Comparison of ENCODE assay signal across 12 cellular contexts in genomic region chr11:75312346-75312745, GRCh38. TPM values are rescaled to one million over a fixed set of nuclear protein-coding genes. Genes with fewer than 3 reads are reported as not detected.
DNase-seq lines count a peak whose midpoint lies in the region; ATAC-seq and TF ChIP-seq lines count a peak whose summit lies in the region.
"Had no signal": no experiment of that assay in that cellular context is flagged by ENCODE, and none has a peak within 500 bp of the region (broad histone marks: within the 10 kb centered on the region; RNA-seq: fewer than 3 reads in every experiment).

No MANE protein-coding gene starts in this region.

- no peak for DNase-seq in Panc1 (ENCODE audit: low read depth, low spot score)
- DNase-seq in chondrocyte (ENCODE audit: low spot score), result no peak
- no peak for DNase-seq in mesendoderm
- no peak for DNase-seq in COLO668 (lab: John Stamatoyannopoulos, UW; ENCODE audit: unreplicated experiment)
- no peak for DNase-seq in activated CD4-positive, alpha-beta T cell treated with anti-CD3 and anti-CD28 coated beads for 36 hours
- DNase-seq in A172 (ENCODE audit: low spot score), result no peak
- no peak for DNase-seq in MCF 10A (ENCODE audit: unreplicated experiment)
- DNase-seq: activated CD8-positive, alpha-beta memory T cell treated with anti-CD3 and anti-CD28 coated beads, Interleukin-2, amount 50 U/mL, for 4 hours; CD8-positive, alpha-beta T cell; NCI-H1048; NCI-H446 had no signal

- H3K4me3 ChIP-seq in Panc1 (ENCODE audit: low read depth in 2 of 2, low read length in 2 of 2) (no peak overlapping the region), mesendoderm (ENCODE audit: low read length) (no peak overlapping the region), stomach smooth muscle (ENCODE audit: low read length in 2 of 2) (peak overlapping the region in 1 of 2 donors; percentile 70)

- BruUV-seq in Panc1 (replicated peaks; lab: Mats Ljungman, UMichigan) (no TSS peak), MCF 10A (replicated peaks; lab: Mats Ljungman, UMichigan) (no TSS peak)

- POLR2A ChIA-PET in Panc1 (lab: Charles Lee) (no interaction called here), MCF 10A (lab: Yijun Ruan, JAX) (no interaction called here)
- POLR2A ChIA-PET in activated CD4-positive, alpha-beta T cell treated with anti-CD3 and anti-CD28 coated beads for 36 hours (lab: Charles Lee), result no interaction called here

- H2AK5ac ChIP-seq in mesendoderm (ENCODE audit: low read length), result no peak overlapping the region

- peak overlapping the region; percentile 79 for H3K27ac Mint-ChIP-seq in chondrocyte (ENCODE audit: unreplicated experiment)
- no peak overlapping the region for H3K27ac Mint-ChIP-seq in activated CD4-positive, alpha-beta T cell treated with anti-CD3 and anti-CD28 coated beads for 36 hours
- no peak overlapping the region for H3K27ac Mint-ChIP-seq in MCF 10A (ENCODE audit: low read depth, unreplicated experiment)
- H3K27ac Mint-ChIP-seq: CD8-positive, alpha-beta T cell had no signal

- H3K4ac ChIP-seq in mesendoderm (ENCODE audit: low read depth, low read length), result no peak overlapping the region

- H3K36me3 ChIP-seq in Panc1 (ENCODE audit: control insufficient read depth, insufficient read depth, low read length) (no peaks in the 10 kb centered on the region), mesendoderm (ENCODE audit: control insufficient read depth, insufficient read depth, low read length) (no peaks in the 10 kb centered on the region), stomach smooth muscle (ENCODE audit: control insufficient read depth in 2 of 2, insufficient read depth in 2 of 2, low read length in 2 of 2) (peaks cover 0 to 5% of the 10 kb centered on the region in 2 donors)

- H3K79me1 ChIP-seq in mesendoderm (ENCODE audit: low read length), result peaks cover 20% of the 10 kb centered on the region

- H3K18ac ChIP-seq in mesendoderm (ENCODE audit: low read length), result no peak overlapping the region

- H3K9me3 Mint-ChIP-seq in chondrocyte (ENCODE audit: low read depth) (peaks cover 3% of the 10 kb centered on the region), MCF 10A (ENCODE audit: unreplicated experiment) (no peaks in the 10 kb centered on the region)
- no peaks in the 10 kb centered on the region for H3K9me3 Mint-ChIP-seq in activated CD4-positive, alpha-beta T cell treated with anti-CD3 and anti-CD28 coated beads for 36 hours (ENCODE audit: low read depth)
- H3K9me3 Mint-ChIP-seq: CD8-positive, alpha-beta T cell had no signal

- H2BK15ac ChIP-seq in mesendoderm (replicated peaks; ENCODE audit: low read depth), result no peak overlapping the region

- no peak overlapping the region for H2BK5ac ChIP-seq in mesendoderm (ENCODE audit: low read length)

- H2BK120ac ChIP-seq in mesendoderm (ENCODE audit: low read depth, low read length), result no peak overlapping the region

- H3K4me2 ChIP-seq in mesendoderm (ENCODE audit: low read length), result no peak overlapping the region

- peaks cover 11% of the 10 kb centered on the region for H3K79me2 ChIP-seq in mesendoderm (ENCODE audit: control insufficient read depth, insufficient read depth, low read length)

- no peak overlapping the region for H3K4me3 Mint-ChIP-seq in chondrocyte (ENCODE audit: unreplicated experiment)
- no peak overlapping the region for H3K4me3 Mint-ChIP-seq in activated CD4-positive, alpha-beta T cell treated with anti-CD3 and anti-CD28 coated beads for 36 hours
- no peak overlapping the region for H3K4me3 Mint-ChIP-seq in MCF 10A (ENCODE audit: unreplicated experiment)
- H3K4me3 Mint-ChIP-seq: CD8-positive, alpha-beta T cell had no signal

- in situ Hi-C loops in Panc1 (cut with HindIII; ENCODE audit: low pct_unique_long_range_greater_than_20kb, low sequenced_read_pairs), result no loop called here

- no peak overlapping the region for H4K5ac ChIP-seq in mesendoderm (ENCODE audit: low read length)

- peaks cover 61% of the 10 kb centered on the region for H3K4me1 ChIP-seq in Panc1 (ENCODE audit: control insufficient read depth, insufficient read depth, low read length)
- peaks cover 4% of the 10 kb centered on the region for H3K4me1 ChIP-seq in mesendoderm (ENCODE audit: control insufficient read depth, low read depth, low read length)
- peaks cover 71% of the 10 kb centered on the region for H3K4me1 ChIP-seq in stomach smooth muscle (ENCODE audit: control insufficient read depth, insufficient read depth, low read length)

- ATAC-seq in Panc1, result peak; percentile 5; the same call in 1 of the 2 replicates
- no peak for ATAC-seq in activated CD4-positive, alpha-beta T cell treated with anti-CD3 and anti-CD28 coated beads for 36 hours
- ATAC-seq: CD8-positive, alpha-beta T cell had no signal

- no peak overlapping the region for H4K8ac ChIP-seq in mesendoderm (ENCODE audit: low read depth, low read length)

- TF ChIP-seq CTCF in Panc1 (IDR thresholded peaks at IDR 0.05) (no peak), chondrocyte (IDR thresholded peaks at IDR 0.05) (no peak), MCF 10A (IDR thresholded peaks at IDR 0.05; ENCODE audit: unreplicated experiment) (no peak)

- H3K27me3 ChIP-seq in Panc1 (ENCODE audit: control insufficient read depth, insufficient read depth, low read length) (no peaks in the 10 kb centered on the region), mesendoderm (ENCODE audit: insufficient read depth, low read length, poor library complexity) (no peaks in the 10 kb centered on the region), stomach smooth muscle (ENCODE audit: control insufficient read depth in 1 of 2, insufficient read depth in 2 of 2, low read length in 2 of 2) (no peaks in the 10 kb centered on the region)

- peak overlapping the region; percentile 1 for H3K56ac ChIP-seq in mesendoderm (ENCODE audit: low read length)

- no peak overlapping the region for H3K23ac ChIP-seq in mesendoderm (ENCODE audit: low read length)

- H3K4me1 Mint-ChIP-seq in chondrocyte (ENCODE audit: low read depth) (peaks cover 27% of the 10 kb centered on the region), MCF 10A (ENCODE audit: insufficient read depth, unreplicated experiment) (no peaks in the 10 kb centered on the region)
- peaks cover 7% of the 10 kb centered on the region for H3K4me1 Mint-ChIP-seq in activated CD4-positive, alpha-beta T cell treated with anti-CD3 and anti-CD28 coated beads for 36 hours

- H3K36me3 Mint-ChIP-seq in chondrocyte (ENCODE audit: low read depth) (no peaks in the 10 kb centered on the region), MCF 10A (ENCODE audit: insufficient read depth, unreplicated experiment) (no peaks in the 10 kb centered on the region)
- H3K36me3 Mint-ChIP-seq in activated CD4-positive, alpha-beta T cell treated with anti-CD3 and anti-CD28 coated beads for 36 hours (ENCODE audit: low read depth), result peaks cover 1% of the 10 kb centered on the region

- H3K9ac ChIP-seq in mesendoderm (ENCODE audit: low read length) (peak overlapping the region; percentile 21), stomach smooth muscle (ENCODE audit: low read length in 2 of 2) (peak overlapping the region; percentile 48 to 64)

- WGBS in mesendoderm (ENCODE audit: extremely low coverage, insufficient coverage, low lambda C conversion rate), result no CpG with 5 or more reads among the region's 2 CpGs

- CTCF ChIA-PET in Panc1 (lab: Charles Lee) (interaction anchor here (0.6 kb wide), 1 partner anchor 77 kb away, joined by 3 read pairs; no protein-coding TSS in a partner anchor), MCF 10A (lab: Yijun Ruan, JAX) (no interaction called here)
- CTCF ChIA-PET in activated CD4-positive, alpha-beta T cell treated with anti-CD3 and anti-CD28 coated beads for 36 hours (lab: Charles Lee), result no interaction called here

- intact Hi-C loops in Panc1 (cut with micrococcal nuclease; ENCODE audit: unreplicated experiment), result no loop called here
- intact Hi-C loops in activated CD4-positive, alpha-beta T cell treated with anti-CD3 and anti-CD28 coated beads for 36 hours (cut with DNase I, micrococcal nuclease), result no loop called here
- intact Hi-C loops in MCF 10A (cut with micrococcal nuclease), result no loop called here

- H3K9me3 ChIP-seq in Panc1 (ENCODE audit: control insufficient read depth, insufficient read depth, low read depth, low read length) (no peaks in the 10 kb centered on the region), stomach smooth muscle (ENCODE audit: control insufficient read depth in 2 of 2, low read length in 2 of 2) (no peaks in the 10 kb centered on the region)

- H3K27me3 Mint-ChIP-seq in chondrocyte (ENCODE audit: low read depth) (no peaks in the 10 kb centered on the region), MCF 10A (ENCODE audit: insufficient read depth, unreplicated experiment) (no peaks in the 10 kb centered on the region)
- no peaks in the 10 kb centered on the region for H3K27me3 Mint-ChIP-seq in activated CD4-positive, alpha-beta T cell treated with anti-CD3 and anti-CD28 coated beads for 36 hours

- H3K27ac ChIP-seq in Panc1 (ENCODE audit: low read length) (peak overlapping the region; percentile 61), mesendoderm (ENCODE audit: low read depth, low read length) (no peak overlapping the region), stomach smooth muscle (ENCODE audit: low read length) (peak overlapping the region; percentile 75)

RNA-seq across cellular contexts. Expression of gene ARRB1, which starts 39.1 kb away (rescaled TPM):
- 219 TPM for total RNA-seq in Panc1 (2021; ENCODE audit: unreplicated experiment)
- polyA plus RNA-seq in Panc1 (2012; ENCODE audit: insufficient read length), result 236 TPM
- total RNA-seq in chondrocyte, result 14.4 to 19.1 TPM (median 16.6 TPM) in 3 replicates
- polyA plus RNA-seq in mesendoderm (2013, experiment 1 of 2), result 42.6 TPM
- polyA plus RNA-seq in mesendoderm (2013, experiment 2 of 2), result 43.2 TPM
- total RNA-seq in activated CD4-positive, alpha-beta T cell treated with anti-CD3 and anti-CD28 coated beads for 36 hours, result 10 to 100 TPM; 21.0 to 21.8 TPM
- 18.4 and 22.2 TPM in 2 replicates for total RNA-seq in A172 (2014; rRNA removed; shearing (Covaris generic))
- total RNA-seq in MCF 10A (2022), result 0.44 and 0.98 TPM in 2 replicates
